In genomic region chr1:153978274-153978909, GRCh38 we compare ENCODE assay signal across 1 cellular context.
TF ChIP-seq lines count a peak whose summit lies in the region.

No MANE protein-coding gene starts in this region.

TF ChIP-seq in K562, 482 proteins besides CTCF, POLR2A, EP300 and RAD21 (continues in another document):
- TF ChIP-seq EHMT2 (IDR thresholded peaks at IDR 0.05) (0 out of 2 replicates have a peak, but pooled peaks have one; percentile 10), UBTF (IDR thresholded peaks at IDR 0.05; ENCODE audit: borderline replicate concordance in 1 of 2, low read depth in 2 of 2, low read length in 2 of 2) (0 out of 4 replicates have a peak, but pooled peaks of 1 of the 2 experiments have one; percentile 14), SIN3B (IDR thresholded peaks at IDR 0.05; ENCODE audit: low read depth) (0 out of 2 replicates have a peak, but pooled peaks have one; percentile 17), CBX8 (IDR thresholded peaks at IDR 0.05; ENCODE audit: borderline replicate concordance, extremely low read depth, low read depth, low read length, poor library complexity, severe bottlenecking) (no peak), HMGN3 (IDR thresholded peaks at IDR 0.05; ENCODE audit: borderline replicate concordance, extremely low read depth, insufficient read length, low read depth, low read length) (no peak), NUFIP1 (IDR thresholded peaks at IDR 0.05; ENCODE audit: partially characterized antibody) (no peak), HNRNPH1 (optimal IDR thresholded peaks at IDR 0.05; ENCODE audit: low read depth, low read length) (no peak), RBM22 (IDR thresholded peaks at IDR 0.05; ENCODE audit: low read depth, low read length, poor library complexity, severe bottlenecking) (no peak), YY1 (IDR thresholded peaks at IDR 0.05; ENCODE audit: borderline replicate concordance in 1 of 3, control insufficient read depth in 1 of 3, extremely low read depth in 1 of 3, insufficient read depth in 3 of 3, insufficient read length in 1 of 3, insufficient replicate concordance in 2 of 3, low read depth in 1 of 3, low read length in 2 of 3) (peak in 1 of 3 experiments; percentile 70), ZNF395 (CRISPR knock-in tag; IDR thresholded peaks at IDR 0.05) (no peak), RBFOX2 (IDR thresholded peaks at IDR 0.05; ENCODE audit: low read depth, low read length) (no peak), KLF10 (CRISPR knock-in tag; IDR thresholded peaks at IDR 0.05) (no peak), NCOA4 (IDR thresholded peaks at IDR 0.05; ENCODE audit: partially characterized antibody) (no peak), ZNF143 (CRISPR knock-in tag; IDR thresholded peaks at IDR 0.05) (no peak), MYNN (IDR thresholded peaks at IDR 0.05) (no peak), MYNN (CRISPR knock-in tag; IDR thresholded peaks at IDR 0.05) (no peak), ZBTB49 (CRISPR knock-in tag; IDR thresholded peaks at IDR 0.05; ENCODE audit: borderline replicate concordance) (no peak), HBP1 (CRISPR knock-in tag; IDR thresholded peaks at IDR 0.05) (0 out of 2 replicates have a peak, but pooled peaks have one; percentile 52), GATAD2B (IDR thresholded peaks at IDR 0.05; ENCODE audit: borderline replicate concordance) (0 out of 2 replicates have a peak, but pooled peaks have one; percentile 23), KLF1 (tag; IDR thresholded peaks at IDR 0.05) (no peak), HMBOX1 (IDR thresholded peaks at IDR 0.05) (0 out of 2 replicates have a peak, but pooled peaks have one; percentile 17), NCOA1 (IDR thresholded peaks at IDR 0.05; ENCODE audit: low read depth) (no peak), ZC3H8 (IDR thresholded peaks at IDR 0.05) (no peak), PRDM10 (IDR thresholded peaks at IDR 0.05; ENCODE audit: partially characterized antibody) (no peak), PHB2 (IDR thresholded peaks at IDR 0.05; ENCODE audit: low read depth) (no peak), HLTF (IDR thresholded peaks at IDR 0.05) (peak; percentile 83), KDM1A (IDR thresholded peaks at IDR 0.05) (0 out of 4 replicates have a peak, but pooled peaks of 1 of the 2 experiments have one; percentile 8), GABPB1 (CRISPR knock-in tag; IDR thresholded peaks at IDR 0.05) (no peak; the same call in 1 of the 2 replicates), ARID3A (IDR thresholded peaks at IDR 0.05; ENCODE audit: borderline replicate concordance, low read depth, low read length) (peak; percentile 39; the same call in 1 of the 2 replicates), RBM34 (IDR thresholded peaks at IDR 0.05; ENCODE audit: borderline replicate concordance, insufficient read depth, low read length) (no peak), CREB3L1 (IDR thresholded peaks at IDR 0.05; ENCODE audit: borderline replicate concordance, low read depth) (no peak), TBP (optimal IDR thresholded peaks at IDR 0.05; ENCODE audit: low read depth, low read length) (peak; percentile 28), BRF1 (IDR thresholded peaks at IDR 0.05; ENCODE audit: borderline replicate concordance, extremely low read depth, insufficient read length) (no peak), TAF1 (IDR thresholded peaks at IDR 0.05; ENCODE audit: control insufficient read depth, extremely low read depth, insufficient read depth, low read length, severe bottlenecking) (peak; percentile 17), HNRNPL (IDR thresholded peaks at IDR 0.05; ENCODE audit: low read depth, low read length) (no peak), ELF2 (CRISPR knock-in tag; IDR thresholded peaks at IDR 0.05) (0 out of 2 replicates have a peak, but pooled peaks have one; percentile 21), SAP30 (IDR thresholded peaks at IDR 0.05; ENCODE audit: borderline replicate concordance, insufficient read depth, low read depth, low read length, poor library complexity, severe bottlenecking) (peak; percentile 10), ZNF124 (CRISPR knock-in tag; IDR thresholded peaks at IDR 0.05) (no peak), ATF4 (CRISPR knock-in tag; IDR thresholded peaks at IDR 0.05) (no peak), NBN (IDR thresholded peaks at IDR 0.05; ENCODE audit: low read depth) (peak; percentile 52; the same call in 1 of the 2 replicates), ELK1 (CRISPR knock-in tag; IDR thresholded peaks at IDR 0.05) (no peak), KLF13 (tag; IDR thresholded peaks at IDR 0.05; ENCODE audit: borderline replicate concordance, low read depth) (no peak), ZBED1 (IDR thresholded peaks at IDR 0.05) (no peak)
